In the genomic region with DNA sequence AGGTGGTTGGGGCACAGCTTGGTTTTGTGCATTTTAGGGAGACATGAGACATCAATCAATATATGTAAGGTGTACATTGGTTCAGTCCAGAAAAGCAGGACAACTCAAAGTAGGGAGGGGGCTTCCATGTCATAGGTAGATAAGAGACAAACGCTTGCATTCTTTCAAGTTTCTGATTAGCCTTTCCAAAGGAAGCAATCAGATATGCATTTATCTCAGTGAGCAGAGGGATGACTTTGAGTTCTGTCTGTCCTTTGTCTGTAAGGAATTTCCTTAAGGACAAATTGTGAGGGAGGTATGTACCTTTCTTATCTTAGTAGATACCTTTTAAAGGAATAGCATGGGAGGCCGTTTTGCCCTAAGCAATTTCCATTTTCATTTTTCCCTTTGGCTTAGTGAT, we compare ENCODE assay signal across 28 cellular contexts.
"Had no signal": no experiment of that assay in that cellular context is flagged by ENCODE, and none has a peak within 500 bp of the region (broad histone marks: within the 10 kb centered on the region; RNA-seq: fewer than 3 reads in every experiment).

No MANE protein-coding gene starts in this region.

- H3K27me3 ChIP-seq: neural progenitor cell, ovary, right lobe of liver, sigmoid colon, stomach, thyroid gland, tibial nerve, upper lobe of right lung, vagina had no signal

- H3K36me3 Mint-ChIP-seq: natural killer cell; stimulated activated effector memory CD8-positive, alpha-beta T cell treated with anti-CD3 and anti-CD28 coated beads, Interleukin-12 subunit alpha, Interleukin-12 subunit beta, amount 100 ng/mL, for 72 hours; stimulated activated naive B cell treated with anti-CD40 and anti-IgM and Interleukin-4, amounts not matched to agents 10 μg/mL and 1 μg/mL and 100 μg/mL, for 72 hours; type B pancreatic cell had no signal

- H3K9me3 Mint-ChIP-seq: natural killer cell had no signal

- H3K27me3 Mint-ChIP-seq: stimulated activated naive CD8-positive, alpha-beta T cell treated with anti-CD3 and anti-CD28 coated beads, Interleukin-15, Interleukin-2, amounts not matched to agents 100 ng/mL and 50 ng/mL, for 24 hours had no signal

- ATAC-seq: natural killer cell; psoas muscle; right lobe of liver; stimulated activated effector memory CD8-positive, alpha-beta T cell treated with anti-CD3 and anti-CD28 coated beads, Interleukin-12 subunit alpha, Interleukin-12 subunit beta, amount 100 ng/mL, for 72 hours; stimulated activated naive B cell treated with anti-CD40 and anti-IgM and Interleukin-4, amounts not matched to agents 10 μg/mL and 1 μg/mL and 100 μg/mL, for 72 hours; upper lobe of right lung had no signal

- H3K4me3 ChIP-seq: neural progenitor cell, ovary, psoas muscle, right lobe of liver, sigmoid colon, stomach, thoracic aorta, thyroid gland, tibial nerve, upper lobe of right lung, vagina had no signal

- H2AFZ ChIP-seq: neural progenitor cell, parathyroid adenoma had no signal

- H3K36me3 ChIP-seq: neural progenitor cell, ovary, right lobe of liver, thyroid gland, upper lobe of right lung had no signal

- H3K4me1 Mint-ChIP-seq: nephron; stimulated activated naive B cell treated with anti-CD40 and anti-IgM and Interleukin-4, amounts not matched to agents 10 μg/mL and 1 μg/mL and 100 μg/mL, for 72 hours had no signal

- H3K9ac ChIP-seq: neural progenitor cell, parathyroid adenoma had no signal

- DNase-seq: natural killer cell; occipital lobe; posterior cingulate gyrus; psoas muscle; right cardiac atrium; right lobe of liver; sigmoid colon; small intestine; stimulated activated CD4-positive, alpha-beta T cell treated with anti-CD3 and anti-CD28 coated beads, Interleukin-15, amount 100 ng/mL, for 24 hours; stimulated activated CD4-positive, alpha-beta T cell treated with anti-CD3 and anti-CD28 coated beads, Interleukin-2, amount 100 ng/mL, for 24 hours; stimulated activated CD4-positive, alpha-beta T cell treated with anti-CD3 and anti-CD28 coated beads, Interleukin-2, amount 100 ng/mL, for 48 hours; stimulated activated CD4-positive, alpha-beta T cell treated with anti-CD3 and anti-CD28 coated beads, Interleukin-4, amount 100 ng/mL, for 24 hours; stimulated activated naive B cell treated with anti-CD40 and anti-IgM and Interleukin-4, amounts not matched to agents 10 μg/mL and 1 μg/mL and 100 μg/mL, for 72 hours; stimulated activated naive CD4-positive, alpha-beta T cell treated with Interleukin-2 at 50 U/mL for 16 hours; stomach; thyroid gland; upper lobe of right lung had no signal

- H3K4me1 ChIP-seq: parathyroid adenoma, psoas muscle, right lobe of liver, sigmoid colon, stomach, thyroid gland, tibial nerve, upper lobe of right lung, vagina had no signal

- H3K9me3 ChIP-seq: ovary, psoas muscle, right lobe of liver, sigmoid colon, thoracic aorta, thyroid gland, upper lobe of right lung, vagina had no signal

- H3K79me2 ChIP-seq: parathyroid adenoma had no signal

- H3K27ac Mint-ChIP-seq: natural killer cell; nephron; neural progenitor cell; progenitor cell of endocrine pancreas; stimulated activated effector memory CD8-positive, alpha-beta T cell treated with anti-CD3 and anti-CD28 coated beads, Interleukin-12 subunit alpha, Interleukin-12 subunit beta, amount 100 ng/mL, for 72 hours; stimulated activated naive B cell treated with anti-CD40 and anti-IgM and Interleukin-4, amounts not matched to agents 10 μg/mL and 1 μg/mL and 100 μg/mL, for 72 hours; stimulated activated naive CD8-positive, alpha-beta T cell treated with anti-CD3 and anti-CD28 coated beads, Interleukin-15, Interleukin-2, amounts not matched to agents 100 ng/mL and 50 ng/mL, for 24 hours; type B pancreatic cell had no signal

- H3K27ac ChIP-seq: neural progenitor cell, ovary, parathyroid adenoma, psoas muscle, right lobe of liver, sigmoid colon, stomach, thoracic aorta, thyroid gland, tibial nerve, upper lobe of right lung, vagina had no signal

- FAIRE-seq: small intestine had no signal

- H3K4me2 ChIP-seq: neural progenitor cell had no signal

- H3K4me3 Mint-ChIP-seq: natural killer cell; nephron; neural progenitor cell; stimulated activated effector memory CD8-positive, alpha-beta T cell treated with anti-CD3 and anti-CD28 coated beads, Interleukin-12 subunit alpha, Interleukin-12 subunit beta, amount 100 ng/mL, for 72 hours; stimulated activated naive B cell treated with anti-CD40 and anti-IgM and Interleukin-4, amounts not matched to agents 10 μg/mL and 1 μg/mL and 100 μg/mL, for 72 hours; stimulated activated naive CD8-positive, alpha-beta T cell treated with anti-CD3 and anti-CD28 coated beads, Interleukin-15, Interleukin-2, amounts not matched to agents 100 ng/mL and 50 ng/mL, for 24 hours; type B pancreatic cell had no signal
